In the genomic region with DNA sequence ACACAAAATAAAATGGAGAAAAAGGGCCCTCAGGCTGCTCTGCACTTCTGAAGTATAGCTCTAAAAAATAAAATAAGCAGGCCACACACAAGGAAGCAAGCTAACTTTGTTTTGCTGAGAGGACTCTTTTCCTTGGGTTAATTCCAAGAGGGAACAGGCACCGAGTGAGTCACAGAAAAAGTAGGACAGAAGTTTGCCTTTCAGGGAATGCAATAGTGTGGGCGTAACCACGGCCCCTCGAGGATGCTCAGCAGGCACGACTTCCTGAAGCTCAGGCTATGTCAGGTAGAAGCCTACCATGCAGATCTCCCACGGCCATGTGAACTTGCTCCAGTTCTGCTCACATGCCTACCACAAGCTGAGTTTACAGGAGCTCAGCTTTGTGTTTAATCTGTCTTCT, we compare ENCODE assay signal across 13 cellular contexts. TPM values are rescaled to one million over a fixed set of nuclear protein-coding genes. Genes with fewer than 3 reads are reported as not detected.
A peak's percentile ranks its signal among the peaks of the same experiment; 100 is the strongest.
DNase-seq lines count a peak whose midpoint lies in the region; ATAC-seq and TF ChIP-seq lines count a peak whose summit lies in the region.
"Had no signal": no experiment of that assay in that cellular context is flagged by ENCODE, and none has a peak within 500 bp of the region (broad histone marks: within the 10 kb centered on the region; RNA-seq: fewer than 3 reads in every experiment).

No MANE protein-coding gene starts in this region.

- intact Hi-C loops in breast epithelium (cut with DNase I; ENCODE audit: low total_unique reads), result no loop called here

- H3K27ac ChIP-seq in breast epithelium, result peak overlapping the region; percentile 74 to 77
- peak overlapping the region; percentile 70 for H3K27ac ChIP-seq in smooth muscle cell (ENCODE audit: low read depth)

- H3K4me1 ChIP-seq in breast epithelium (no peaks in the 10 kb centered on the region), smooth muscle cell (ENCODE audit: low read depth) (peaks cover 7% of the 10 kb centered on the region)
- H3K4me1 ChIP-seq: HAP-1 had no signal

- H3K27me3 ChIP-seq in breast epithelium (peaks cover 0 to 4% of the 10 kb centered on the region in 2 donors), smooth muscle cell (ENCODE audit: low read depth) (no peaks in the 10 kb centered on the region)

- peak overlapping the region; percentile 42 for H3K4me2 ChIP-seq in smooth muscle cell

- no peak overlapping the region for H3K9ac ChIP-seq in smooth muscle cell (ENCODE audit: low read depth)

- H3K36me3 ChIP-seq in breast epithelium, result no peaks in the 10 kb centered on the region
- no peaks in the 10 kb centered on the region for H3K36me3 ChIP-seq in smooth muscle cell (ENCODE audit: low read depth)
- H3K36me3 ChIP-seq: HAP-1 had no signal

- DNase-seq in GM04503 (ENCODE audit: low read depth) (peak; percentile 27), breast epithelium (ENCODE audit: low spot score in 2 of 2) (peak in 1 of 2 donors; percentile 37), iPS-NIHi7 (ENCODE audit: extremely low spot score) (peak; percentile 24), smooth muscle cell (lab: John Stamatoyannopoulos, UW; ENCODE audit: unreplicated experiment) (no peak), ACHN (no peak)
- DNase-seq: activated gamma-delta T cell; DMS53; NCI-H146; stimulated activated CD4-positive, alpha-beta T cell treated with anti-CD3 and anti-CD28 coated beads, Interleukin-4, amount 100 ng/mL, for 1 hour had no signal

- no peak for TF ChIP-seq CTCF in breast epithelium (IDR thresholded peaks at IDR 0.05)
- TF ChIP-seq CTCF in smooth muscle cell (IDR thresholded peaks at IDR 0.05; ENCODE audit: borderline replicate concordance, insufficient read depth, poor library complexity, severe bottlenecking), result no peak

- in situ Hi-C loops in ACHN (cut with HindIII; ENCODE audit: low pct_ligation_motif_present, low pct_unique_long_range_greater_than_20kb, low sequenced_read_pairs), result no loop called here

- no peaks in the 10 kb centered on the region for H3K79me2 ChIP-seq in smooth muscle cell (ENCODE audit: low read depth)

- H3K9me3 ChIP-seq in breast epithelium, result no peaks in the 10 kb centered on the region
- H3K9me3 ChIP-seq in smooth muscle cell (replicated peaks; ENCODE audit: low read depth), result no peaks in the 10 kb centered on the region
- H3K9me3 ChIP-seq: HAP-1 had no signal

- H4K20me1 ChIP-seq in smooth muscle cell (ENCODE audit: low read depth), result no peaks in the 10 kb centered on the region

- H2AFZ ChIP-seq in smooth muscle cell (ENCODE audit: low read depth), result no peak overlapping the region

- ATAC-seq in HG03460 (IDR thresholded peaks at IDR 0.05; ENCODE audit: unreplicated experiment), result no peak
- no peak for ATAC-seq in HG03469 (IDR thresholded peaks at IDR 0.05; ENCODE audit: unreplicated experiment)
- ATAC-seq in GM18868 (IDR thresholded peaks at IDR 0.05; ENCODE audit: unreplicated experiment), result no peak

- peaks cover 6% of the 10 kb centered on the region for H3F3A ChIP-seq in smooth muscle cell (ENCODE audit: low read depth)

- 16% methylated on average over 6 of the region's 6 CpGs for WGBS in smooth muscle cell (ENCODE audit: low lambda C conversion rate)

- no peak for TF ChIP-seq POLR2A in breast epithelium (IDR thresholded peaks at IDR 0.05)

- H3K4me3 ChIP-seq in breast epithelium (no peak overlapping the region), smooth muscle cell (no peak overlapping the region)
- H3K4me3 ChIP-seq: HAP-1 had no signal

RNA-seq across cellular contexts. Expression of a gene that starts 22.1 kb away (rescaled TPM):
- total RNA-seq in breast epithelium (not detected), smooth muscle cell (not detected in 2 replicates)
- polyA plus RNA-seq in smooth muscle cell, result not detected in 2 replicates

Comparison
In these comparisons a context has a peak if more than half of its experiments do, and no peak if none do; other contexts are left out.
1. DNase-seq: peak in GM04503 (single experiment) and iPS-NIHi7 (single experiment); none in smooth muscle cell (single experiment) and ACHN (single experiment).